Comparison of ENCODE assay signal across 7 cellular contexts in genomic region chr6:149958124-149958523, GRCh38. TPM values are rescaled to one million over a fixed set of nuclear protein-coding genes. Genes with fewer than 3 reads are reported as not detected.
"Had no signal": no experiment of that assay in that cellular context is flagged by ENCODE, and none has a peak within 500 bp of the region (broad histone marks: within the 10 kb centered on the region; RNA-seq: fewer than 3 reads in every experiment).

No MANE protein-coding gene starts in this region.

RNA-seq across cellular contexts. Expression of gene ULBP1, which starts 5.6 kb away (rescaled TPM):
- total RNA-seq: skeletal muscle tissue, vagina had no signal

RNA-seq across cellular contexts. Expression of gene ULBP2, which starts 16.3 kb away (rescaled TPM):
- total RNA-seq: progenitor cell of endocrine pancreas, sigmoid colon, skeletal muscle tissue, vagina had no signal

RNA-seq across cellular contexts. Expression of gene RAET1G, which starts 35.2 kb away (rescaled TPM):
- total RNA-seq: occipital lobe, progenitor cell of endocrine pancreas, sigmoid colon, skeletal muscle tissue, thoracic aorta had no signal
- polyA plus RNA-seq: neural cell had no signal
